ENCODE assay signal across 8 cellular contexts in genomic region chr12:107622005-107622404, GRCh38.
A peak's percentile ranks its signal among the peaks of the same experiment; 100 is the strongest.
DNase-seq lines count a peak whose midpoint lies in the region; ATAC-seq and TF ChIP-seq lines count a peak whose summit lies in the region.

No MANE protein-coding gene starts in this region.

- ATAC-seq in HG03565 (IDR thresholded peaks at IDR 0.05; ENCODE audit: unreplicated experiment) = no peak

- DNase-seq in ACHN = peak; percentile 54
- DNase-seq in ELR (ENCODE audit: low read depth) = peak; percentile 50
- DNase-seq in NOMO-1 treated with dmso at 0.1 percent for 144 hours (lab: John Stamatoyannopoulos, UW; ENCODE audit: unreplicated experiment) = peak; percentile 14
- DNase-seq in fibroblast of mammary gland (ENCODE audit: low read depth) = peak; percentile 41
- DNase-seq in NCI-H2171 (lab: John Stamatoyannopoulos, UW) = no peak
- DNase-seq in NK-92 (lab: John Stamatoyannopoulos, UW; ENCODE audit: unreplicated experiment) = no peak
- no peak for DNase-seq in activated CD4-positive, alpha-beta T cell treated with anti-CD3 and anti-CD28 coated beads for 4 hours

- in situ Hi-C loops in ACHN (cut with HindIII; ENCODE audit: low pct_ligation_motif_present, low pct_unique_long_range_greater_than_20kb, low sequenced_read_pairs) = loop anchor here (25.0 kb wide), 1 partner anchor 510 kb away; no protein-coding TSS in a partner anchor

- peak; percentile 65 for TF ChIP-seq CTCF in fibroblast of mammary gland (conservative IDR thresholded peaks at IDR 0.05; ENCODE audit: control insufficient read depth, insufficient read depth, low read depth, low read length)

- H3K4me3 ChIP-seq in fibroblast of mammary gland (ENCODE audit: control insufficient read depth, low read depth, low read length) = no peak overlapping the region

Comparison
In these comparisons a context has a peak if more than half of its experiments do, and no peak if none do; other contexts are left out.
1. DNase-seq: peak in ACHN (single experiment), ELR (single experiment), NOMO-1 treated with dmso at 0.1 percent for 144 hours (single experiment) and fibroblast of mammary gland (single experiment); none in NCI-H2171 (single experiment), NK-92 (single experiment) and activated CD4-positive, alpha-beta T cell treated with anti-CD3 and anti-CD28 coated beads for 4 hours (0 of 2).